22 cellular contexts compared by ENCODE assay signal in genomic region chr13:46745062-46745461, GRCh38. TPM values are rescaled to one million over a fixed set of nuclear protein-coding genes. Genes with fewer than 3 reads are reported as not detected.
A peak's percentile ranks its signal among the peaks of the same experiment; 100 is the strongest.
DNase-seq lines count a peak whose midpoint lies in the region; ATAC-seq, FAIRE-seq and TF ChIP-seq lines count a peak whose summit lies in the region.
"Had no signal": no experiment of that assay in that cellular context is flagged by ENCODE, and none has a peak within 500 bp of the region (broad histone marks: within the 10 kb centered on the region; RNA-seq: fewer than 3 reads in every experiment).

No MANE protein-coding gene starts in this region.

- H3K14ac ChIP-seq in trophoblast cell (ENCODE audit: low read length), result no peak overlapping the region

- H4K91ac ChIP-seq in trophoblast cell (ENCODE audit: low read depth, low read length), result no peak overlapping the region

- H3K9me3 Mint-ChIP-seq in activated naive CD4-positive, alpha-beta T cell treated with anti-CD3 and anti-CD28 coated beads, Interleukin-2, amount 50 U/mL, for 24 hours, result no peaks in the 10 kb centered on the region
- H3K9me3 Mint-ChIP-seq: CD4-positive, CD25-positive, alpha-beta regulatory T cell; CD8-positive, alpha-beta T cell had no signal

- H4K8ac ChIP-seq in trophoblast cell (ENCODE audit: low read depth, low read length), result no peak overlapping the region

- no TSS peak for BruUV-seq in GM12878 (replicated peaks; lab: Mats Ljungman, UMichigan)

- no peaks in the 10 kb centered on the region for H3K27me3 Mint-ChIP-seq in activated naive CD4-positive, alpha-beta T cell treated with anti-CD3 and anti-CD28 coated beads, Interleukin-2, amount 50 U/mL, for 24 hours
- H3K27me3 Mint-ChIP-seq: CD4-positive, CD25-positive, alpha-beta regulatory T cell had no signal

- H3K9ac ChIP-seq in BLaER1 treated with 17β-estradiol and CSF1 and Interleukin-3, amounts not matched to agents 10 nM and 100 nM, result peak overlapping the region in 1 of 11 experiments; percentile 46; a peak in 3 of 22 replicates
- H3K9ac ChIP-seq in GM12878 (ENCODE audit: control insufficient read depth, insufficient read depth, low read length) (no peak overlapping the region), trophoblast cell (ENCODE audit: low read length) (no peak overlapping the region)

- no peak overlapping the region for H4K12ac ChIP-seq in trophoblast cell (ENCODE audit: low read depth, low read length)

- peaks cover 17% of the 10 kb centered on the region for H3K36me3 Mint-ChIP-seq in activated naive CD4-positive, alpha-beta T cell treated with anti-CD3 and anti-CD28 coated beads, Interleukin-2, amount 50 U/mL, for 24 hours

- H2BK12ac ChIP-seq in trophoblast cell (ENCODE audit: low read length), result no peak overlapping the region

- H2AFZ ChIP-seq in GM12878 (ENCODE audit: control insufficient read depth, low read depth, low read length) (no peak overlapping the region), trophoblast cell (ENCODE audit: insufficient read depth, low read length, poor library complexity) (no peak overlapping the region)

- H4K20me1 ChIP-seq in BLaER1 treated with 17β-estradiol and CSF1 and Interleukin-3, amounts not matched to agents 10 nM and 100 nM, result peaks cover 0 to 28% (median 0%) of the 10 kb centered on the region in 11 experiments; a peak in 5 of 22 replicates
- H4K20me1 ChIP-seq in GM12878 (ENCODE audit: control insufficient read depth, insufficient read depth), result no peaks in the 10 kb centered on the region

- SMC1A ChIA-PET in GM12878 (lab: Charles Lee; ENCODE audit: uncharacterized antibody, unreplicated experiment), result interaction anchor here (1.0 kb wide), 1 partner anchor 16 kb away, joined by 3 read pairs; no protein-coding TSS in a partner anchor

- H3K4me1 ChIP-seq in BLaER1 treated with 17β-estradiol and CSF1 and Interleukin-3, amounts not matched to agents 10 nM and 100 nM, result peaks cover 0 to 49% (median 15%) of the 10 kb centered on the region in 10 experiments; a peak in 13 of 20 replicates
- H3K4me1 ChIP-seq in GM12878 (ENCODE audit: control insufficient read depth, insufficient read depth, low read length), result no peaks in the 10 kb centered on the region
- H3K4me1 ChIP-seq in mucosa of descending colon (ENCODE audit: low read depth), result no peaks in the 10 kb centered on the region
- H3K4me1 ChIP-seq in trophoblast cell (ENCODE audit: control insufficient read depth in 1 of 2, insufficient read depth in 2 of 2, low read length in 2 of 2), result peaks cover 5 to 6% of the 10 kb centered on the region in 2 experiments
- H3K4me1 ChIP-seq: A549 had no signal

- H3K36me3 ChIP-seq in BLaER1 treated with 17β-estradiol and CSF1 and Interleukin-3, amounts not matched to agents 10 nM and 100 nM, result peaks cover 88 to 100% (median 95%) of the 10 kb centered on the region in 11 experiments
- H3K36me3 ChIP-seq in GM12878 (ENCODE audit: control insufficient read depth in 2 of 2, insufficient read depth in 2 of 2, low read length in 1 of 2), result peaks cover 11 to 45% of the 10 kb centered on the region in 2 experiments
- H3K36me3 ChIP-seq in mucosa of descending colon (ENCODE audit: low read depth), result no peaks in the 10 kb centered on the region
- peaks cover 14 to 35% of the 10 kb centered on the region in 2 experiments for H3K36me3 ChIP-seq in trophoblast cell (ENCODE audit: control insufficient read depth in 1 of 2, insufficient read depth in 2 of 2, low read length in 2 of 2)

- no peak overlapping the region for H3K4ac ChIP-seq in trophoblast cell (ENCODE audit: low read depth, low read length)

- ATAC-seq in GM12878, result no peak
- peak; percentile 48 for ATAC-seq in mucosa of descending colon
- ATAC-seq: A549; CD8-positive, alpha-beta T cell had no signal

- H3K4me3 Mint-ChIP-seq in activated naive CD4-positive, alpha-beta T cell treated with anti-CD3 and anti-CD28 coated beads, Interleukin-2, amount 50 U/mL, for 24 hours, result no peak overlapping the region
- H3K4me3 Mint-ChIP-seq: CD4-positive, CD25-positive, alpha-beta regulatory T cell; CD8-positive, alpha-beta T cell had no signal

- H3K79me2 ChIP-seq in GM12878 (ENCODE audit: control insufficient read depth, insufficient read depth, low read length) (no peaks in the 10 kb centered on the region), trophoblast cell (ENCODE audit: control insufficient read depth, insufficient read depth, low read length, poor library complexity) (no peaks in the 10 kb centered on the region)

- peaks cover 0 to 63% (median 0%) of the 10 kb centered on the region in 11 experiments; a peak in 6 of 22 replicates for H3K27me3 ChIP-seq in BLaER1 treated with 17β-estradiol and CSF1 and Interleukin-3, amounts not matched to agents 10 nM and 100 nM
- no peaks in the 10 kb centered on the region for H3K27me3 ChIP-seq in GM12878 (replicated peaks in 1 of 2; ENCODE audit: control insufficient read depth in 2 of 2, insufficient read depth in 2 of 2, low read length in 1 of 2)
- H3K27me3 ChIP-seq in trophoblast cell (ENCODE audit: insufficient read depth, low read length), result no peaks in the 10 kb centered on the region
- H3K27me3 ChIP-seq: BE2C had no signal

- DNase-seq in activated naive CD4-positive, alpha-beta T cell (lab: John Stamatoyannopoulos, UW), result no peak
- DNase-seq in GM12878 (ENCODE audit: low read depth, low spot score) (no peak), mucosa of descending colon (no peak), trophoblast cell (no peak), putamen (ENCODE audit: low spot score) (no peak)
- DNase-seq: 8988T; ACHN; AML-193; BE2C; Caco-2; CD4-positive, CD25-positive, alpha-beta regulatory T cell; CD8-positive, alpha-beta T cell; DMS153; DND-41; GOT3; H7; HCEC 1CT had no signal

- H3K9me3 ChIP-seq in BLaER1 treated with 17β-estradiol and CSF1 and Interleukin-3, amounts not matched to agents 10 nM and 100 nM (replicated peaks in 1 of 11), result peaks cover 38 to 70% (median 52%) of the 10 kb centered on the region in 11 experiments
- H3K9me3 ChIP-seq in GM12878 (replicated peaks; ENCODE audit: control insufficient read depth, insufficient read depth, low read length), result no peaks in the 10 kb centered on the region
- H3K9me3 ChIP-seq in mucosa of descending colon, result no peaks in the 10 kb centered on the region
- H3K9me3 ChIP-seq in trophoblast cell (ENCODE audit: insufficient read depth, low read depth, low read length), result peaks cover 2% of the 10 kb centered on the region
- H3K9me3 ChIP-seq: A549, BE2C had no signal

- CTCF ChIA-PET in GM12878 (lab: Yijun Ruan, JAX), result interaction anchor here (1.9 kb wide), 1 partner anchor 9 kb away, joined by 4 read pairs; no protein-coding TSS in a partner anchor

- H3K27ac Mint-ChIP-seq in activated naive CD4-positive, alpha-beta T cell treated with anti-CD3 and anti-CD28 coated beads, Interleukin-2, amount 50 U/mL, for 24 hours, result peak overlapping the region; percentile 38
- H3K27ac Mint-ChIP-seq: CD8-positive, alpha-beta T cell had no signal

- H3K4me1 Mint-ChIP-seq in activated naive CD4-positive, alpha-beta T cell treated with anti-CD3 and anti-CD28 coated beads, Interleukin-2, amount 50 U/mL, for 24 hours, result peaks cover 5% of the 10 kb centered on the region
- H3K4me1 Mint-ChIP-seq: CD4-positive, CD25-positive, alpha-beta regulatory T cell had no signal

- peak overlapping the region in 7 of 11 experiments; percentile 37 to 62 (median 56); a peak in 14 of 22 replicates for H3K4me2 ChIP-seq in BLaER1 treated with 17β-estradiol and CSF1 and Interleukin-3, amounts not matched to agents 10 nM and 100 nM
- H3K4me2 ChIP-seq in GM12878 (ENCODE audit: control insufficient read depth, insufficient read depth), result no peak overlapping the region
- no peak overlapping the region for H3K4me2 ChIP-seq in trophoblast cell (ENCODE audit: low read length)
- H3K4me2 ChIP-seq: A549 had no signal

- intact Hi-C loops in GM12878 (cut with micrococcal nuclease; ENCODE audit: unreplicated experiment) (no loop called here), mucosa of descending colon (cut with DNase I, micrococcal nuclease) (no loop called here)

- TF ChIP-seq EP300 in GM12878 (IDR thresholded peaks at IDR 0.05; ENCODE audit: borderline replicate concordance in 1 of 2, control insufficient read depth in 1 of 2, low read depth in 2 of 2, low read length in 2 of 2), result no peak

- H2BK120ac ChIP-seq in trophoblast cell (ENCODE audit: insufficient read depth, low read length, poor library complexity), result no peak overlapping the region

- H3K27ac ChIP-seq in BLaER1 treated with 17β-estradiol and CSF1 and Interleukin-3, amounts not matched to agents 10 nM and 100 nM, result peak overlapping the region in 6 of 11 experiments; percentile 4 to 72 (median 60); a peak in 11 of 22 replicates
- H3K27ac ChIP-seq in GM12878 (ENCODE audit: control insufficient read depth, insufficient read depth) (no peak overlapping the region), trophoblast cell (ENCODE audit: low read depth, low read length) (no peak overlapping the region)
- H3K27ac ChIP-seq: A549, C4-2B had no signal

- FAIRE-seq in GM12878 (lab: Jason Lieb, UNC), result no peak
- FAIRE-seq: A549, G401.6 had no signal

- in situ Hi-C loops in GM12878 (cut with MboI), result no loop called here

- H2BK5ac ChIP-seq in trophoblast cell (ENCODE audit: low read depth, low read length, poor library complexity), result no peak overlapping the region

- no peak overlapping the region for H2AK5ac ChIP-seq in trophoblast cell (ENCODE audit: low read length)

- POLR2A ChIA-PET in GM12878 (lab: Charles Lee), result no interaction called here

- no peak for TF ChIP-seq POLR2A in GM12878 (IDR thresholded peaks at IDR 0.05; ENCODE audit: low read depth, low read length)

- 100% methylated on average over 4 of the region's 4 CpGs for WGBS in GM12878 (ENCODE audit: insufficient coverage, insufficient replicate concordance, low lambda C conversion rate, missing lambda C conversion rate)
- no CpG with 5 or more reads among the region's 4 CpGs for WGBS in trophoblast cell (ENCODE audit: extremely low coverage, insufficient coverage, insufficient read length)

- no peak for TF ChIP-seq RAD21 in GM12878 (IDR thresholded peaks at IDR 0.05; ENCODE audit: insufficient read depth, low read depth, low read length)

- no peak overlapping the region for H3K23ac ChIP-seq in trophoblast cell (ENCODE audit: low read length)

- RAD21 ChIA-PET in GM12878 (lab: Charles Lee; ENCODE audit: unreplicated experiment), result no interaction called here

- H3K18ac ChIP-seq in trophoblast cell (ENCODE audit: low read length), result no peak overlapping the region

- H3K4me3 ChIP-seq in BLaER1 treated with 17β-estradiol and CSF1 and Interleukin-3, amounts not matched to agents 10 nM and 100 nM, result peak overlapping the region in 4 of 10 experiments; percentile 4 to 22 (median 12); a peak in 4 of 20 replicates
- H3K4me3 ChIP-seq in GM12878, result no peak overlapping the region
- H3K4me3 ChIP-seq in mucosa of descending colon, result no peak overlapping the region
- no peak overlapping the region for H3K4me3 ChIP-seq in trophoblast cell (ENCODE audit: low read depth, low read length)
- H3K4me3 ChIP-seq: A549 had no signal

- no peaks in the 10 kb centered on the region for H3K79me1 ChIP-seq in trophoblast cell (ENCODE audit: low read length)

- no peak for TF ChIP-seq CTCF in GM12878 (IDR thresholded peaks at IDR 0.05 in 2 of 3, conservative IDR thresholded peaks at IDR 0.05 in 1 of 3; ENCODE audit: control insufficient read depth in 2 of 3, extremely low read depth in 1 of 3, insufficient read depth in 1 of 3, low read depth in 3 of 3, low read length in 3 of 3)
- TF ChIP-seq CTCF in mucosa of descending colon (IDR thresholded peaks at IDR 0.05), result no peak

RNA-seq across cellular contexts. Expression of gene ESD, which starts 51.9 kb away (rescaled TPM):
- 36.4 and 41.2 TPM in 2 replicates for total RNA-seq in GM12878 (2013; cell fraction: nucleolus; rRNA removed)
- total RNA-seq in GM12878 (2014; rRNA removed), result 142 and 149 TPM in 2 replicates
- 179 and 182 TPM in 2 replicates for total RNA-seq in GM12878 (2014; rRNA removed; fragmentation: Illumina TruSeq; extraction: Trizol)
- 105 and 112 TPM in 2 replicates for total RNA-seq in GM12878 (2021)
- 93.7 TPM for polyA plus RNA-seq in GM12878 (2011; ENCODE audit: low read depth)
- polyA plus RNA-seq in GM12878 (2011; rRNA removed), result 135 and 181 TPM in 2 replicates
- 64.0 and 68.1 TPM in 2 replicates for polyA plus RNA-seq in GM12878 (2011; cell fraction: cytosol; rRNA removed)
- 46.6 and 48.1 TPM in 2 replicates for polyA plus RNA-seq in GM12878 (2011; cell fraction: nucleus; rRNA removed)
- 90.0 and 114 TPM in 2 replicates for polyA plus RNA-seq in GM12878 (2012)
- polyA plus RNA-seq in GM12878 (2014; fragmentation: Illumina TruSeq; extraction: Trizol), result 211 and 284 TPM in 2 replicates
- 100 to 1,000 TPM; 298 to 387 TPM for polyA plus RNA-seq in GM12878 (2014; fragmentation: Nextera tagmentation; extraction: Ambion mirVana)
- polyA plus RNA-seq in GM12878 (2014; rRNA removed), result 122 and 139 TPM in 2 replicates
- polyA plus RNA-seq in GM12878 (2016; fragmentation: Nextera tagmentation; extraction: Ambion mirVana), result 100 to 1,000 TPM; 220 to 227 TPM
- polyA minus RNA-seq in GM12878 (2011; rRNA and poly(A)+ RNA removed), result 60.5 and 67.9 TPM in 2 replicates
- polyA minus RNA-seq in GM12878 (2011; cell fraction: cytosol; rRNA and poly(A)+ RNA removed), result 19.2 and 34.4 TPM in 2 replicates
- 20.2 and 25.4 TPM in 2 replicates for polyA minus RNA-seq in GM12878 (2011; cell fraction: nucleus; rRNA and poly(A)+ RNA removed)
- 10 to 100 TPM; 86.1 to 98.0 (median 97.0) TPM for total RNA-seq in mucosa of descending colon
- polyA plus RNA-seq in trophoblast cell (2013), result 51.7 and 53.0 TPM in 2 replicates

Comparison
In these comparisons a context has a peak if more than half of its experiments do, and no peak if none do; other contexts are left out.
1. H3K27ac ChIP-seq: peak in BLaER1 treated with 17β-estradiol and CSF1 and Interleukin-3, amounts not matched to agents 10 nM and 100 nM (6 of 11); none in GM12878 (single experiment) and trophoblast cell (single experiment).
2. H3K4me2 ChIP-seq: peak in BLaER1 treated with 17β-estradiol and CSF1 and Interleukin-3, amounts not matched to agents 10 nM and 100 nM (7 of 11); none in GM12878 (single experiment) and trophoblast cell (single experiment).